8 cellular contexts compared by ENCODE assay signal in genomic region chr1:202807926-202808757, GRCh38. TPM values are rescaled to one million over a fixed set of nuclear protein-coding genes. Genes with fewer than 3 reads are reported as not detected.
DNase-seq lines count a peak whose midpoint lies in the region; ATAC-seq and TF ChIP-seq lines count a peak whose summit lies in the region.

Gene KDM5B, minus strand, starts transcription at chr1:202808421. Its CDS starts 116 bp downstream, at chr1:202808305.

- H3K4me1 ChIP-seq in SJSA1 (replicated peaks) (peaks cover 52% of the 10 kb centered on the region), stomach smooth muscle (ENCODE audit: control insufficient read depth, insufficient read depth, low read length) (peaks cover 19% of the 10 kb centered on the region)

- peak within 1 kb of the TSS; percentile 64 to 94 (median 83) for H3K27ac Mint-ChIP-seq in nephron

- peak within 1 kb of the TSS; percentile 71 to 78 for H3K9ac ChIP-seq in stomach smooth muscle (ENCODE audit: low read length in 2 of 2)

- H3K27me3 ChIP-seq in SJSA1 (replicated peaks) (no peaks in the 10 kb centered on the region), stomach smooth muscle (ENCODE audit: control insufficient read depth in 1 of 2, insufficient read depth in 2 of 2, low read length in 2 of 2) (no peaks in the 10 kb centered on the region)

- no peak for ATAC-seq in GM19395 (IDR thresholded peaks at IDR 0.05; ENCODE audit: unreplicated experiment)

- no peaks in the 10 kb centered on the region for H3K36me3 Mint-ChIP-seq in nephron (ENCODE audit: low read depth)

- H3K27ac ChIP-seq in C4-2B (peak within 1 kb of the TSS; percentile 72), SJSA1 (peak within 1 kb of the TSS; percentile 72), stomach smooth muscle (ENCODE audit: low read length) (peak within 1 kb of the TSS; percentile 60)

- H3K4me1 Mint-ChIP-seq in nephron: peaks cover 55% of the 10 kb centered on the region

- H3K27me3 Mint-ChIP-seq in nephron (ENCODE audit: low read depth): no peaks in the 10 kb centered on the region

- H3K4me3 Mint-ChIP-seq in nephron: peak within 1 kb of the TSS; percentile 88 to 96 (median 93)

- H3K36me3 ChIP-seq in SJSA1: peaks cover 3% of the 10 kb centered on the region
- no peaks in the 10 kb centered on the region for H3K36me3 ChIP-seq in stomach smooth muscle (ENCODE audit: control insufficient read depth in 2 of 2, insufficient read depth in 2 of 2, low read length in 2 of 2)

- H3K4me3 ChIP-seq in SJSA1: peak within 1 kb of the TSS; percentile 96
- H3K4me3 ChIP-seq in foreskin fibroblast (ENCODE audit: low read depth in 1 of 2, low read length in 2 of 2): peak within 1 kb of the TSS; percentile 79 to 87
- peak within 1 kb of the TSS; percentile 85 to 90 for H3K4me3 ChIP-seq in stomach smooth muscle (ENCODE audit: low read length in 2 of 2)

- peak; percentile 32 for DNase-seq in HT1080 (ENCODE audit: low read depth)
- DNase-seq in SJSA1 (ENCODE audit: low read depth in 1 of 2, low spot score in 2 of 2): peak; percentile 60 to 68
- DNase-seq in activated gamma-delta T cell treated with Interleukin-2 at 50 U/mL for 16 hours: peak; percentile 63
- DNase-seq in foreskin fibroblast: peak; percentile 80 to 92

- H3K9me3 ChIP-seq in SJSA1 (replicated peaks) (no peaks in the 10 kb centered on the region), stomach smooth muscle (ENCODE audit: control insufficient read depth in 2 of 2, low read length in 2 of 2) (no peaks in the 10 kb centered on the region)

- H3K9me3 Mint-ChIP-seq in nephron: no peaks in the 10 kb centered on the region

- TF ChIP-seq CTCF in C4-2B (conservative IDR thresholded peaks at IDR 0.05) (no peak), foreskin fibroblast (IDR thresholded peaks at IDR 0.05; ENCODE audit: low read depth, low read length) (no peak), nephron (IDR thresholded peaks at IDR 0.05; ENCODE audit: unreplicated experiment in 3 of 3) (no peak)

RNA-seq across cellular contexts. Expression of gene KDM5B, which starts in this region (rescaled TPM):
- 14.2 and 15.7 TPM in 2 replicates for total RNA-seq in HT1080 (2014; rRNA removed; shearing (Covaris generic))
- polyA plus RNA-seq in HT1080 (2015; cell fraction: cytosol; rRNA removed): 13.6 and 17.3 TPM in 2 replicates
- polyA plus RNA-seq in HT1080 (2015; cell fraction: nucleus; rRNA removed): 63.4 and 66.2 TPM in 2 replicates
- total RNA-seq in SJSA1 (2014; rRNA removed; shearing (Covaris generic)): 27.6 and 34.2 TPM in 2 replicates

Comparison
In these comparisons a context has a peak if more than half of its experiments do, and no peak if none do; other contexts are left out.
1. DNase-seq: peak in every context shown above with its lines; median percentile 86 in foreskin fibroblast; 64 in SJSA1; 63 in activated gamma-delta T cell treated with Interleukin-2 at 50 U/mL for 16 hours; 32 in HT1080.